Comparison of ENCODE assay signal across 27 cellular contexts in the genomic region with DNA sequence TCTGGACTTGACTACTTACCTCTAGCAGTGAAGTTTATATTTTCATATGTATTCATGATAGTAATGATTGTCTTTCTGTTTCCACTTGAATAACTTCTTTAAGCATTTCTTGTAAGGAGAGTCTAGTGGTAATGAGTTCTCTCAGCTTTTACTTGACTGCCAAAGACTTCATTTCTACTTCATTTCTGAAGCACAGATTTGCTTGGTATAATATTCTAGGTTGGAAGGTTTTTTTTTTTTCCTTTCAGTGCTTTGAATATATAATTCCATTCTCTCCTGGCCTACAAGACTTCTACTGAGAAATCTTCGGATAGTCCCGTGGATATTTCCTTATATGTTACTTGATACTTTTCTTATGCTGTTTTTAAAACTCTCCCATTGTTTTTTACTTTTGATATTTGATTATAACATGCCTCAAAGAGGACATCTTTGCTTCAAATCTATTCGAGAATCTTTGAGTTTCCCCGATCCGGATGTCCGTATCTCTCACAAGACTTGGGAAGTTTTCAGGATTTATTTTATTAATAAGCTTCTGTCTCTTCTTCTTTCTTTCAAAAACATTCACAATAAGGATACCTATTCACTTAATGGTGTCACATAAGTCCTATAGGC.
DNase-seq lines count a peak whose midpoint lies in the region; ATAC-seq and TF ChIP-seq lines count a peak whose summit lies in the region.
"Had no signal": no experiment of that assay in that cellular context is flagged by ENCODE, and none has a peak within 500 bp of the region (broad histone marks: within the 10 kb centered on the region; RNA-seq: fewer than 3 reads in every experiment).

No MANE protein-coding gene starts in this region.

- no peak for DNase-seq in stimulated activated naive CD8-positive, alpha-beta T cell treated with anti-CD3 and anti-CD28 coated beads, Interleukin-15, Interleukin-2, amounts not matched to agents 100 U/mL and 50 U/mL, for 24 hours
- DNase-seq: 8988T; ACHN; AML-193; BE2C; C1 segment of cervical spinal cord; Caco-2; Calu3; CD4-positive, alpha-beta memory T cell; CD4-positive, alpha-beta T cell; CD4-positive, CD25-positive, alpha-beta regulatory T cell; CD8-positive, alpha-beta memory T cell; CD8-positive, alpha-beta T cell; COR-L47; DMS 273 treated with DMSO at 0.1 percent for 48 hours; DMS153; DMS53; DMS79; DMS79 treated with DMSO at 0.1 percent for 48 hours; DND-41; EL had no signal

- H3K4me1 ChIP-seq in HEK293 (ENCODE audit: control insufficient read depth, insufficient read depth, low read length): no peaks in the 10 kb centered on the region
- H3K4me1 ChIP-seq: A549; BE2C; BLaER1; BLaER1 treated with 17β-estradiol and CSF1 and Interleukin-3, amounts not matched to agents 10 nM and 100 nM; Caco-2 had no signal

- CTCF ChIA-PET in HEK293 (lab: Yijun Ruan, JAX): interaction anchor here (0.7 kb wide), 1 partner anchor 273 kb away, joined by 5 read pairs; no protein-coding TSS in a partner anchor

- no peak for ATAC-seq in stimulated activated naive CD8-positive, alpha-beta T cell treated with anti-CD3 and anti-CD28 coated beads, Interleukin-15, Interleukin-2, amounts not matched to agents 100 U/mL and 50 U/mL, for 24 hours
- ATAC-seq: A549; CD8-positive, alpha-beta T cell had no signal

- POLR2A ChIA-PET in HEK293 (lab: Yijun Ruan, JAX): no interaction called here

- no peaks in the 10 kb centered on the region for H3K9me3 ChIP-seq in HEK293 (ENCODE audit: control insufficient read depth, insufficient read depth, low read depth, low read length)
- H3K9me3 ChIP-seq: BE2C had no signal

- H3K36me3 ChIP-seq in HEK293 (ENCODE audit: control insufficient read depth in 2 of 2, insufficient read depth in 1 of 2, low read length in 2 of 2): no peaks in the 10 kb centered on the region
- H3K36me3 ChIP-seq: BE2C; BLaER1; BLaER1 treated with 17β-estradiol and CSF1 and Interleukin-3, amounts not matched to agents 10 nM and 100 nM had no signal

- H3K27ac ChIP-seq in HEK293 (ENCODE audit: extremely low read depth, low read depth, low read length): no peak overlapping the region
- H3K27ac ChIP-seq: 22Rv1; A549; BLaER1; BLaER1 treated with 17β-estradiol and CSF1 and Interleukin-3, amounts not matched to agents 10 nM and 100 nM; C4-2B had no signal

- no peak overlapping the region for H3K4me3 ChIP-seq in HEK293 (ENCODE audit: low read depth, low read length)
- H3K4me3 ChIP-seq: A549; BLaER1; BLaER1 treated with 17β-estradiol and CSF1 and Interleukin-3, amounts not matched to agents 10 nM and 100 nM had no signal

- TF ChIP-seq CTCF in HEK293 (tag by site-specific recombination; IDR thresholded peaks at IDR 0.05): no peak

TF ChIP-seq in HEK293, 187 proteins besides CTCF, POLR2A, EP300 and RAD21:
- TF ChIP-seq ZSCAN16 (tag by site-specific recombination; IDR thresholded peaks at IDR 0.05) (no peak), TRIM28 (IDR thresholded peaks at IDR 0.05; ENCODE audit: borderline replicate concordance, low read length) (peak; percentile 89; the same call in 1 of the 2 replicates), SETDB1 (IDR thresholded peaks at IDR 0.05; ENCODE audit: insufficient read length, low read length) (peak; percentile 99)
